In genomic region chr1:160629286-160630210, GRCh38 we compare ENCODE assay signal across 1 cellular context.
TF ChIP-seq lines count a peak whose summit lies in the region.

No MANE protein-coding gene starts in this region.

TF ChIP-seq in HepG2, 621 proteins besides CTCF, POLR2A, EP300 and RAD21:
- TF ChIP-seq PRDM4 (CRISPR knock-in tag; IDR thresholded peaks at IDR 0.05; ENCODE audit: borderline replicate concordance) (no peak), MAFK (conservative IDR thresholded peaks at IDR 0.05 in 1 of 2, IDR thresholded peaks at IDR 0.05 in 1 of 2; ENCODE audit: low read length in 2 of 2) (peak; percentile 36 to 69; a peak in 3 of 4 replicates), RNF219 (CRISPR knock-in tag; IDR thresholded peaks at IDR 0.05) (no peak), UBTF (CRISPR knock-in tag; IDR thresholded peaks at IDR 0.05) (no peak), MAFF (IDR thresholded peaks at IDR 0.05; ENCODE audit: low read depth, low read length) (peak; percentile 40), ERF (CRISPR knock-in tag; IDR thresholded peaks at IDR 0.05) (no peak)
